ENCODE assay signal across 8 cellular contexts in the genomic region with DNA sequence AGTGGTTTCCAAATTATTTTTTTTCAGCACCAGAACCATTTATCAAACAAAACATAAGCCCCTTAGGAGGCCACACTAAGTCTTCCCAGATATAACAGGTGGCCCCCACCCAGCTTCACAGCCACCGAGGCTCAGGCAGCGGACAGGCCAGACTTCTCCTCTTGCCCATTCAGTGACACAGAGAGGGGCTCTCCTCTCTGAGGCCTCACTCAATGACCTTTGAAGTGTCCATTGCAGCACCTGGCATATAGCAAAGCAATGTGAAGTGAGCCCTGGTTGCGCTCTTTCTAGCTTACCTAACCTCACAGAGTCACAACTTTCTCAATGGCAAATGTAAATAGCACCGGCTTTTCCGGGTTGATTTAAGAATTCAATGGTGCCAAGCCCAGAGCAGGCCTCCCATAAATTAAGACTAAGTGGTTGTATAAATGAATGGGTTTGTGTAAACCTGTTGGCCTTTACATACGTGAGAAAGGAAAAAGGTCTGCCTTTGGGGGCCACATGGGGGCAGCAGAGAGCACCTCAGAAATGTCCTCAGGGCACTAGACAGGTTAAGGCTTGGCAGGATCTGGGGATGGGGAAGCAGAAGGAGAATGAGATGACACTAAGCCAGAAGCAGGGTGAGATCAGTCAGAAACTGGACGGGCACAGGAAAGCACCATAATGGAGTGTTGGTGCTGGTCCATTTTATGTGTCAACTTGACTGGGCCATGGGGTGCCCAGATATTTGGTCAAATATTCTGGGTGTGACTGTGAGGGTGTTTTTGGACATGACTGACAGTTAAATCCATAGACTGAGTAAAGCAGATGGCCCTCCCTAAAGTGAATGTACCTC. TPM values are rescaled to one million over a fixed set of nuclear protein-coding genes. Genes with fewer than 3 reads are reported as not detected.
DNase-seq lines count a peak whose midpoint lies in the region; ATAC-seq and TF ChIP-seq lines count a peak whose summit lies in the region.

No MANE protein-coding gene starts in this region.

- POLR2A ChIA-PET in GM10248 (lab: Yijun Ruan, JAX): no interaction called here

- ATAC-seq in HG03469 (IDR thresholded peaks at IDR 0.05; ENCODE audit: unreplicated experiment) (no peak), GM18873 (IDR thresholded peaks at IDR 0.05; ENCODE audit: low FRiP score, unreplicated experiment) (no peak)

- intact Hi-C loops in activated CD4-positive, alpha-beta T cell treated with anti-CD3 and anti-CD28 coated beads, Interleukin-2, amount 10 ng/mL, durations not matched to agents 24 days and 14 days (cut with micrococcal nuclease): no loop called here

- H3K4me3 Mint-ChIP-seq in activated CD4-positive, alpha-beta T cell treated with anti-CD3 and anti-CD28 coated beads, Interleukin-2, amount 10 ng/mL, durations not matched to agents 24 days and 14 days: no peak overlapping the region

- no peaks in the 10 kb centered on the region for H3K4me1 Mint-ChIP-seq in activated CD4-positive, alpha-beta T cell treated with anti-CD3 and anti-CD28 coated beads, Interleukin-2, amount 10 ng/mL, durations not matched to agents 24 days and 14 days

- no peak overlapping the region for H3K4me3 ChIP-seq in fibroblast of the aortic adventitia (ENCODE audit: low read depth, low read length)

- CTCF ChIA-PET in GM10248 (lab: Yijun Ruan, JAX): interaction anchor here (0.7 to 5.5 kb wide), 8 partner anchors 10 to 75 kb away, joined by 3 to 38 read pairs (median 6); no protein-coding TSS in a partner anchor

- DNase-seq in A172 (ENCODE audit: low spot score): peak; percentile 18
- peak; percentile 48 for DNase-seq in GM10248 (ENCODE audit: extremely low spot score)
- DNase-seq in NAMALWA (ENCODE audit: low spot score): peak; percentile 60
- DNase-seq in activated CD4-positive, alpha-beta T cell treated with anti-CD3 and anti-CD28 coated beads, Interleukin-2, amount 10 ng/mL, durations not matched to agents 24 days and 14 days: peak; percentile 80
- DNase-seq in fibroblast of the aortic adventitia (ENCODE audit: low read depth): peak; percentile 35
- peak; percentile 46 for DNase-seq in renal cortical epithelial cell (ENCODE audit: low read depth)

- no peaks in the 10 kb centered on the region for H3K9me3 Mint-ChIP-seq in activated CD4-positive, alpha-beta T cell treated with anti-CD3 and anti-CD28 coated beads, Interleukin-2, amount 10 ng/mL, durations not matched to agents 24 days and 14 days

- no peak overlapping the region for H3K27ac Mint-ChIP-seq in activated CD4-positive, alpha-beta T cell treated with anti-CD3 and anti-CD28 coated beads, Interleukin-2, amount 10 ng/mL, durations not matched to agents 24 days and 14 days

- TF ChIP-seq CTCF in GM10248 (IDR thresholded peaks at IDR 0.05; ENCODE audit: control extremely low read depth, extremely low read depth, low read depth, missing control alignments) (peak; percentile 66), fibroblast of the aortic adventitia (IDR thresholded peaks at IDR 0.05; ENCODE audit: insufficient read depth, low read length) (peak; percentile 74)

- no peaks in the 10 kb centered on the region for H3K36me3 Mint-ChIP-seq in activated CD4-positive, alpha-beta T cell treated with anti-CD3 and anti-CD28 coated beads, Interleukin-2, amount 10 ng/mL, durations not matched to agents 24 days and 14 days (ENCODE audit: low read depth)

- peaks cover 5% of the 10 kb centered on the region for H3K27me3 Mint-ChIP-seq in activated CD4-positive, alpha-beta T cell treated with anti-CD3 and anti-CD28 coated beads, Interleukin-2, amount 10 ng/mL, durations not matched to agents 24 days and 14 days

RNA-seq across cellular contexts. Expression of gene FRMPD2, which starts 59.1 kb away (rescaled TPM):
- not detected in 2 replicates for total RNA-seq in A172 (2014; rRNA removed; shearing (Covaris generic))
- total RNA-seq in activated CD4-positive, alpha-beta T cell treated with anti-CD3 and anti-CD28 coated beads, Interleukin-2, amount 10 ng/mL, durations not matched to agents 24 days and 14 days: not detected in 2 replicates
- total RNA-seq in fibroblast of the aortic adventitia (ENCODE audit: low replicate concordance): not detected in 2 replicates
- total RNA-seq in renal cortical epithelial cell: 0.35 and 1.9 TPM in 2 replicates

Comparison
In these comparisons a context has a peak if more than half of its experiments do, and no peak if none do; other contexts are left out.
1. DNase-seq: peak in every context shown above with its lines; median percentile 80 in activated CD4-positive, alpha-beta T cell treated with anti-CD3 and anti-CD28 coated beads, Interleukin-2, amount 10 ng/mL, durations not matched to agents 24 days and 14 days; 60 in NAMALWA; 48 in GM10248; 46 in renal cortical epithelial cell; 35 in fibroblast of the aortic adventitia; 18 in A172.